Comparison of ENCODE assay signal across 13 cellular contexts in the genomic region with DNA sequence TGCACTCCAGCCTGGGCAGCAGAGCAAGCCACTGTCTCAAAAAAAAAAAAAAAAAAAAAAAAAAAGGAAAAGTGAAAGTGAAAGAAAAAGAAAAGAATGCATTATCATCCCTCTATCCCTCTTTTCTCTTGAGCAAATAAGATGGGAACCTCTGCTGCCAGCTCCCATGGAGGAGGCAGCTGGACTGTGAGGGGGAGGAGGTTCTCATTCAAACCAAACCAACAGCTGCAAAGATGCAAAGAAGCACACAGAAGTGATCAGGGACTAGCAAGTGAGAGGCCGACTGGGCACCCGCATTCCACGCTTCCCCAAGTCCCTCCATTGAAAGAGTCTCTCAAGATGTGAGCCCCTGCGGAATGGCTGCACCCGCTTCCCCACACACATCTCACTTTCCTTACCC.
A peak's percentile ranks its signal among the peaks of the same experiment; 100 is the strongest.
DNase-seq lines count a peak whose midpoint lies in the region; ATAC-seq, FAIRE-seq and TF ChIP-seq lines count a peak whose summit lies in the region.
"Had no signal": no experiment of that assay in that cellular context is flagged by ENCODE, and none has a peak within 500 bp of the region (broad histone marks: within the 10 kb centered on the region; RNA-seq: fewer than 3 reads in every experiment).

No MANE protein-coding gene starts in this region.

- TF ChIP-seq CTCF in astrocyte of the spinal cord (IDR thresholded peaks at IDR 0.05; ENCODE audit: low read depth, low read length) = no peak
- no peak for TF ChIP-seq CTCF in kidney (IDR thresholded peaks at IDR 0.05; ENCODE audit: borderline replicate concordance, extremely low read depth, insufficient read depth)
- no peak for TF ChIP-seq CTCF in thyroid gland (IDR thresholded peaks at IDR 0.05)

- no peaks in the 10 kb centered on the region for H3K27me3 ChIP-seq in thyroid gland

- TF ChIP-seq POLR2A in thyroid gland (IDR thresholded peaks at IDR 0.05) = no peak

- H3K9me3 ChIP-seq in kidney (ENCODE audit: control insufficient read depth in 1 of 2, low read length in 2 of 2) = no peaks in the 10 kb centered on the region
- no peaks in the 10 kb centered on the region for H3K9me3 ChIP-seq in thyroid gland

- H3K36me3 ChIP-seq in kidney (ENCODE audit: control insufficient read depth in 1 of 2, insufficient read depth in 2 of 2, low read length in 2 of 2) = no peaks in the 10 kb centered on the region
- H3K36me3 ChIP-seq in thyroid gland = no peaks in the 10 kb centered on the region

- 29 to 40% methylated on average over 5 of the region's 5 CpGs for WGBS in thyroid gland, 2 donors

- no peak for FAIRE-seq in kidney (lab: Jason Lieb, UNC)

- no peak overlapping the region for H3K27ac ChIP-seq in kidney (ENCODE audit: low read depth in 2 of 2, low read length in 2 of 2)
- H3K27ac ChIP-seq in thyroid gland = peak overlapping the region in 2 of 3 donors; percentile 54 to 57
- H3K27ac ChIP-seq: 22Rv1 had no signal

- no peak overlapping the region for H3K4me3 ChIP-seq in astrocyte of the spinal cord (ENCODE audit: low read depth, low read length)
- no peak overlapping the region for H3K4me3 ChIP-seq in kidney (ENCODE audit: low read length in 2 of 2)
- H3K4me3 ChIP-seq in thyroid gland (replicated peaks in 1 of 3) = no peak overlapping the region

- intact Hi-C loops in kidney (cut with DNase I) (no loop called here), thyroid gland (cut with DNase I) (no loop called here)

- H3K4me1 ChIP-seq in kidney (ENCODE audit: control insufficient read depth in 1 of 2, insufficient read depth in 1 of 2, low read depth in 1 of 2, low read length in 2 of 2) (no peaks in the 10 kb centered on the region), thyroid gland (peaks cover 35 to 39% of the 10 kb centered on the region in 2 donors)

- ATAC-seq in HG03280 (IDR thresholded peaks at IDR 0.05; ENCODE audit: unreplicated experiment) = no peak
- ATAC-seq in HG03175 (IDR thresholded peaks at IDR 0.05; ENCODE audit: unreplicated experiment) = no peak

- DNase-seq in DMS79 treated with DMSO at 0.1 percent for 48 hours (lab: John Stamatoyannopoulos, UW) = peak; percentile 24
- DNase-seq in DMS79 (lab: John Stamatoyannopoulos, UW) = no peak
- peak; percentile 61 for DNase-seq in astrocyte of the spinal cord (ENCODE audit: low read depth, low spot score)
- DNase-seq in kidney = peak; percentile 35
- peak in 1 of 2 donors; percentile 40 for DNase-seq in thyroid gland
- DNase-seq in COLO829 (ENCODE audit: low spot score) = no peak
- DNase-seq: activated naive CD4-positive, alpha-beta T cell treated with anti-CD3 and anti-CD28 coated beads, Interleukin-2, amount 10 ng/mL, durations not matched to agents 7 days and 5 days; effector memory CD4-positive, alpha-beta T cell; NCI-H2029; occipital lobe had no signal

- H3K9ac ChIP-seq in kidney (ENCODE audit: low read length in 2 of 2) = no peak overlapping the region

- in situ Hi-C loops in astrocyte of the spinal cord (cut with HindIII; ENCODE audit: low sequenced_read_pairs) = no loop called here

Comparison
In these comparisons a context has a peak if more than half of its experiments do, and no peak if none do; other contexts are left out.
1. DNase-seq: peak in DMS79 treated with DMSO at 0.1 percent for 48 hours (single experiment), astrocyte of the spinal cord (single experiment) and kidney (single experiment); none in DMS79 (single experiment) and COLO829 (single experiment).
2. H3K27ac ChIP-seq: peak in thyroid gland (2 of 3); none in kidney (0 of 2).